In genomic region chr1:18149113-18149641, GRCh38 we compare ENCODE assay signal across 15 cellular contexts. TPM values are rescaled to one million over a fixed set of nuclear protein-coding genes. Genes with fewer than 3 reads are reported as not detected.
A peak's percentile ranks its signal among the peaks of the same experiment; 100 is the strongest.
DNase-seq lines count a peak whose midpoint lies in the region; ATAC-seq and TF ChIP-seq lines count a peak whose summit lies in the region.
"Had no signal": no experiment of that assay in that cellular context is flagged by ENCODE, and none has a peak within 500 bp of the region (broad histone marks: within the 10 kb centered on the region; RNA-seq: fewer than 3 reads in every experiment).

No MANE protein-coding gene starts in this region.

- no peak overlapping the region for H3K23ac ChIP-seq in H9 (ENCODE audit: insufficient read length, low read depth, low read length)

- no peak overlapping the region for H3K9ac ChIP-seq in H9 (ENCODE audit: extremely low read depth, insufficient read length, low read length)

- H4K5ac ChIP-seq in H9 (ENCODE audit: insufficient read length, low read depth, low read length): no peak overlapping the region

- no peak overlapping the region for H3K14ac ChIP-seq in H9 (ENCODE audit: insufficient read depth, low read length)

- intact Hi-C loops in CD4-positive, alpha-beta T cell (cut with DNase I, micrococcal nuclease): no loop called here

- no peaks in the 10 kb centered on the region for H3K9me3 Mint-ChIP-seq in H9
- H3K9me3 Mint-ChIP-seq in CD4-positive, alpha-beta T cell: no peaks in the 10 kb centered on the region
- H3K9me3 Mint-ChIP-seq in activated naive CD4-positive, alpha-beta T cell treated with anti-CD3 and anti-CD28 coated beads, Interleukin-2, amount 10 ng/mL, durations not matched to agents 7 days and 5 days: no peaks in the 10 kb centered on the region

- no peak overlapping the region for H2AK5ac ChIP-seq in H9 (ENCODE audit: insufficient read length, low read length)

- peaks cover 6% of the 10 kb centered on the region; the same call in 1 of the 2 replicates for H3K4me1 ChIP-seq in BE2C
- H3K4me1 ChIP-seq in H9 (ENCODE audit: insufficient read depth, low read length): 0 out of 2 replicates have a peak, but pooled peaks cover 4% of the 10 kb centered on the region
- H3K4me1 ChIP-seq: vagina had no signal

- H3K56ac ChIP-seq in H9 (ENCODE audit: insufficient read length, low read depth, low read length): no peak overlapping the region

- no peaks in the 10 kb centered on the region for H3K27me3 ChIP-seq in BE2C
- no peaks in the 10 kb centered on the region for H3K27me3 ChIP-seq in H9 (ENCODE audit: insufficient read depth, low read length)
- H3K27me3 ChIP-seq in CD4-positive, alpha-beta T cell (ENCODE audit: control insufficient read depth, insufficient read depth, low read length): no peaks in the 10 kb centered on the region
- H3K27me3 ChIP-seq: vagina had no signal

- H3K27ac ChIP-seq in H9 (ENCODE audit: insufficient read length, low read depth, low read length): no peak overlapping the region
- no peak overlapping the region for H3K27ac ChIP-seq in CD4-positive, alpha-beta T cell (ENCODE audit: low read depth, low read length)
- H3K27ac ChIP-seq: vagina had no signal

- H2BK5ac ChIP-seq in H9 (ENCODE audit: insufficient read length, low read length): no peak overlapping the region

- POLR2A ChIA-PET in CD4-positive, alpha-beta T cell (lab: Charles Lee): no interaction called here

- CTCF ChIA-PET in CD4-positive, alpha-beta T cell (lab: Charles Lee): no interaction called here
- CTCF ChIA-PET in activated naive CD4-positive, alpha-beta T cell treated with anti-CD3 and anti-CD28 coated beads, Interleukin-2, amount 10 ng/mL, durations not matched to agents 7 days and 5 days (lab: Charles Lee): no interaction called here

- H3T11ph ChIP-seq in H9 (ENCODE audit: low read length): no peak overlapping the region

- no peak overlapping the region for H3K4me2 ChIP-seq in H9 (ENCODE audit: insufficient read depth, insufficient read length, low read length)

- no CpG with 5 or more reads among the region's 15 CpGs for WGBS in H9 (ENCODE audit: extremely low coverage, insufficient read length, low lambda C conversion rate)

- no peak overlapping the region for H3K18ac ChIP-seq in H9 (ENCODE audit: insufficient read length, low read depth, low read length)

- peak overlapping the region in 2 of 3 experiments; percentile 10 to 78; a peak in 2 of 7 replicates for H3K27ac Mint-ChIP-seq in H9
- no peak overlapping the region for H3K27ac Mint-ChIP-seq in CD4-positive, alpha-beta T cell
- no peak overlapping the region for H3K27ac Mint-ChIP-seq in activated naive CD4-positive, alpha-beta T cell treated with anti-CD3 and anti-CD28 coated beads, Interleukin-2, amount 10 ng/mL, durations not matched to agents 7 days and 5 days

- peaks cover 16 to 27% of the 10 kb centered on the region in 2 experiments for H3K4me1 Mint-ChIP-seq in H9
- H3K4me1 Mint-ChIP-seq in CD4-positive, alpha-beta T cell (ENCODE audit: low read depth): no peaks in the 10 kb centered on the region
- no peaks in the 10 kb centered on the region for H3K4me1 Mint-ChIP-seq in activated naive CD4-positive, alpha-beta T cell treated with anti-CD3 and anti-CD28 coated beads, Interleukin-2, amount 10 ng/mL, durations not matched to agents 7 days and 5 days

- H2BK20ac ChIP-seq in H9 (ENCODE audit: low read depth, low read length, poor library complexity, severe bottlenecking): no peak overlapping the region

- no peak overlapping the region for H3K4me3 Mint-ChIP-seq in H9
- H3K4me3 Mint-ChIP-seq in CD4-positive, alpha-beta T cell: no peak overlapping the region
- no peak overlapping the region for H3K4me3 Mint-ChIP-seq in activated naive CD4-positive, alpha-beta T cell treated with anti-CD3 and anti-CD28 coated beads, Interleukin-2, amount 10 ng/mL, durations not matched to agents 7 days and 5 days

- peaks cover 2% of the 10 kb centered on the region for H4K20me1 ChIP-seq in H9 (ENCODE audit: control insufficient read depth, insufficient read depth, insufficient read length)

- H2BK15ac ChIP-seq in H9 (ENCODE audit: low read depth, low read length): no peak overlapping the region

- no peak overlapping the region for H3K4me3 ChIP-seq in BE2C (ENCODE audit: low read depth, low read length)
- H3K4me3 ChIP-seq: vagina had no signal

- DNase-seq in BE2C (peak; percentile 68), H9 (peak; percentile 48), SHP77 treated with DMSO at 0.1 percent for 48 hours (lab: John Stamatoyannopoulos, UW) (peak; percentile 5), islet precursor cell (peak; percentile 63)
- DNase-seq in CD4-positive, alpha-beta T cell: no peak
- DNase-seq in activated naive CD4-positive, alpha-beta T cell treated with anti-CD3 and anti-CD28 coated beads, Interleukin-2, amount 10 ng/mL, durations not matched to agents 7 days and 5 days: no peak
- DNase-seq: activated CD4-positive, alpha-beta T cell treated with anti-CD3 and anti-CD28 coated beads, Interleukin-2, amount 50 U/mL, for 1 hour; NCI-H524 treated with DMSO at 0.1 percent for 48 hours; stimulated activated CD4-positive, alpha-beta T cell treated with anti-CD3 and anti-CD28 coated beads, Interleukin-12 subunit alpha, Interleukin-12 subunit beta, amount 100 ng/mL, for 4 hours had no signal

- H4K8ac ChIP-seq in H9 (replicated peaks; ENCODE audit: insufficient read length, low read depth, low read length): no peak overlapping the region

- no peaks in the 10 kb centered on the region for H3K23me2 ChIP-seq in H9 (ENCODE audit: insufficient read length, low read depth, low read length, poor library complexity, severe bottlenecking)

- H3K36me3 Mint-ChIP-seq in H9 (ENCODE audit: insufficient read depth in 1 of 3, low read depth in 3 of 3): peaks cover 0 to 2% (median 0%) of the 10 kb centered on the region in 3 experiments; a peak in 2 of 7 replicates
- H3K36me3 Mint-ChIP-seq in CD4-positive, alpha-beta T cell (ENCODE audit: low read depth): no peaks in the 10 kb centered on the region
- H3K36me3 Mint-ChIP-seq in activated naive CD4-positive, alpha-beta T cell treated with anti-CD3 and anti-CD28 coated beads, Interleukin-2, amount 10 ng/mL, durations not matched to agents 7 days and 5 days: no peaks in the 10 kb centered on the region

- H2BK120ac ChIP-seq in H9 (ENCODE audit: low read depth, low read length, poor library complexity, severe bottlenecking): no peak overlapping the region

- TF ChIP-seq CTCF in BE2C (IDR thresholded peaks at IDR 0.05; ENCODE audit: low read depth, low read length) (peak; percentile 56), H9 (conservative IDR thresholded peaks at IDR 0.05) (peak; percentile 52; the same call in 2 of the 3 replicates)
- no peak for TF ChIP-seq CTCF in CD4-positive, alpha-beta T cell (IDR thresholded peaks at IDR 0.05)

- no peaks in the 10 kb centered on the region for H3K9me3 ChIP-seq in BE2C
- H3K9me3 ChIP-seq in H9 (ENCODE audit: control insufficient read depth, low read depth, low read length): no peaks in the 10 kb centered on the region
- no peaks in the 10 kb centered on the region for H3K9me3 ChIP-seq in CD4-positive, alpha-beta T cell (ENCODE audit: control insufficient read depth, low read length)
- H3K9me3 ChIP-seq: vagina had no signal

- H3K27me3 Mint-ChIP-seq in H9 (ENCODE audit: low read depth): no peaks in the 10 kb centered on the region; the same call in 1 of the 2 replicates
- peaks cover 5% of the 10 kb centered on the region for H3K27me3 Mint-ChIP-seq in CD4-positive, alpha-beta T cell
- peaks cover 5% of the 10 kb centered on the region for H3K27me3 Mint-ChIP-seq in activated naive CD4-positive, alpha-beta T cell treated with anti-CD3 and anti-CD28 coated beads, Interleukin-2, amount 10 ng/mL, durations not matched to agents 7 days and 5 days

- H3K36me3 ChIP-seq in BE2C: no peaks in the 10 kb centered on the region
- H3K36me3 ChIP-seq: vagina had no signal

- H3K4ac ChIP-seq in H9 (ENCODE audit: low read depth, low read length): no peak overlapping the region

- no peak overlapping the region for H4K91ac ChIP-seq in H9 (ENCODE audit: insufficient read length, low read depth, low read length)

- H3K79me1 ChIP-seq in H9 (ENCODE audit: insufficient read depth, low read depth, low read length, poor library complexity, severe bottlenecking): no peaks in the 10 kb centered on the region

- no peak overlapping the region for H2AFZ ChIP-seq in H9 (ENCODE audit: low read length)

- no peak for ATAC-seq in CD4-positive, alpha-beta T cell (ENCODE audit: poor library complexity)
- no peak for ATAC-seq in GM21515 (IDR thresholded peaks at IDR 0.05; ENCODE audit: unreplicated experiment)
- ATAC-seq in HG03457 (IDR thresholded peaks at IDR 0.05; ENCODE audit: unreplicated experiment): no peak

- H2BK12ac ChIP-seq in H9 (ENCODE audit: insufficient read length, low read depth, low read length): no peak overlapping the region

- H3K79me2 ChIP-seq in H9 (ENCODE audit: insufficient read depth, low read length): no peaks in the 10 kb centered on the region

RNA-seq across cellular contexts. Expression of gene IGSF21, which starts 41.6 kb away (rescaled TPM):
- 0.69 TPM for polyA plus RNA-seq in BE2C (2012; ENCODE audit: insufficient read depth, insufficient read length, low read depth)
- 5.2 and 6.2 TPM in 2 replicates for total RNA-seq in H9 (2021)
- not detected for total RNA-seq in CD4-positive, alpha-beta T cell
- total RNA-seq: LHCN-M2; myocyte; T-helper 1 cell treated with Interleukin-12 subunit alpha and Interleukin-12 subunit beta and Interleukin-4 antibody, amounts not matched to agents 30 ng/mL and 1 ng/mL, for 36 hours had no signal

Comparison
In these comparisons a context has a peak if more than half of its experiments do, and no peak if none do; other contexts are left out.
1. DNase-seq: peak in BE2C (single experiment), H9 (single experiment), SHP77 treated with DMSO at 0.1 percent for 48 hours (single experiment) and islet precursor cell (single experiment); none in CD4-positive, alpha-beta T cell (0 of 10) and activated naive CD4-positive, alpha-beta T cell treated with anti-CD3 and anti-CD28 coated beads, Interleukin-2, amount 10 ng/mL, durations not matched to agents 7 days and 5 days (single experiment).
2. H3K27ac Mint-ChIP-seq: peak in H9 (2 of 3); none in CD4-positive, alpha-beta T cell (single experiment) and activated naive CD4-positive, alpha-beta T cell treated with anti-CD3 and anti-CD28 coated beads, Interleukin-2, amount 10 ng/mL, durations not matched to agents 7 days and 5 days (single experiment).